In the genomic region with DNA sequence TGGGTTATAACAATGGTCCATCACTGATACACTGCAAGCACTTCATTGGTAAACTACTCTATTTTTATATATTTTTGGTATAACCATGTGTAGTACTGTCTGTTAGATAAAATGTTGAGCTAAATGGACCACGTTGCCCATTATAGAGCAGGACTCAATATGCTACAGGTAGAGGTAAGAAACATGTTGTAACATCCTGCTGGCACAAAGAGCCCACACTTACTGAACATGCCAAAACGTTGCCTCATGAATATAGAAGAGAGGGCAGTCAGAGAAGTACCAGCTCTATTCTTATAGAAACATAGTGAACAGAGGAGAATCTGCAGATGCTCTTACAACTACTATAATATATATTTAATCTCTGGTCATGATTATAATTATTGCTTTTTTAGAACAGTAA, we compare ENCODE assay signal across 19 cellular contexts.
"Had no signal": no experiment of that assay in that cellular context is flagged by ENCODE, and none has a peak within 500 bp of the region (broad histone marks: within the 10 kb centered on the region; RNA-seq: fewer than 3 reads in every experiment).

No MANE protein-coding gene starts in this region.

- H3K27ac ChIP-seq: coronary artery had no signal

- H3K27ac Mint-ChIP-seq: activated B cell treated with CpG ODN at 0.5 μM for 24 hours; activated CD4-positive, alpha-beta T cell treated with anti-CD3 and anti-CD28 coated beads, Interleukin-2, amount 10 ng/mL, durations not matched to agents 7 days and 5 days; activated naive CD4-positive, alpha-beta T cell treated with anti-CD3 and anti-CD28 coated beads for 36 hours; memory B cell; natural killer cell treated with Interleukin-12 subunit alpha and Interleukin-12 subunit beta and Interleukin-15 and Interleukin-18, amount 100 ng/mL, for 72 hours; stimulated activated naive CD8-positive, alpha-beta T cell treated with anti-CD3 and anti-CD28 coated beads, Interleukin-15, amount 100 ng/mL, for 72 hours; T-helper 1 cell treated with Interleukin-12 subunit alpha and Interleukin-12 subunit beta and Interleukin-4 antibody, amounts not matched to agents 30 μg/mL and 1 μg/mL, for 36 hours had no signal

- FAIRE-seq: TTC549 had no signal

- H3K4me1 ChIP-seq: vagina had no signal

- H3K27me3 ChIP-seq: vagina had no signal

- H3K4me3 ChIP-seq: coronary artery, thoracic aorta, vagina had no signal

- DNase-seq: activated B cell treated with CpG ODN at 0.5 μM for 24 hours; activated CD4-positive, alpha-beta T cell treated with anti-CD3 and anti-CD28 coated beads, Interleukin-2, amount 10 ng/mL, durations not matched to agents 7 days and 5 days; activated CD8-positive, alpha-beta memory T cell treated with anti-CD3 and anti-CD28 coated beads for 24 hours; activated naive CD4-positive, alpha-beta T cell treated with anti-CD3 and anti-CD28 coated beads for 36 hours; central memory CD4-positive, alpha-beta T cell; effector CD4-positive, alpha-beta T cell; hypothalamus; left cardiac atrium; occipital lobe; stimulated activated CD4-positive, alpha-beta T cell treated with anti-CD3 and anti-CD28 coated beads, Interleukin-15, amount 100 ng/mL, for 24 hours; stimulated activated CD4-positive, alpha-beta T cell treated with anti-CD3 and anti-CD28 coated beads, Interleukin-4, amount 100 ng/mL, for 4 hours; stimulated activated naive CD8-positive, alpha-beta T cell treated with anti-CD3 and anti-CD28 coated beads, Interleukin-15, amount 100 ng/mL, for 72 hours had no signal

- H3K9me3 ChIP-seq: thoracic aorta, vagina had no signal

- H3K9me3 Mint-ChIP-seq: activated B cell treated with CpG ODN at 0.5 μM for 24 hours; activated CD4-positive, alpha-beta T cell treated with anti-CD3 and anti-CD28 coated beads, Interleukin-2, amount 10 ng/mL, durations not matched to agents 7 days and 5 days; activated naive CD4-positive, alpha-beta T cell treated with anti-CD3 and anti-CD28 coated beads for 36 hours; memory B cell; natural killer cell treated with Interleukin-12 subunit alpha and Interleukin-12 subunit beta and Interleukin-15 and Interleukin-18, amount 100 ng/mL, for 72 hours; stimulated activated naive CD8-positive, alpha-beta T cell treated with anti-CD3 and anti-CD28 coated beads, Interleukin-15, amount 100 ng/mL, for 72 hours; T-helper 1 cell treated with Interleukin-12 subunit alpha and Interleukin-12 subunit beta and Interleukin-4 antibody, amounts not matched to agents 30 μg/mL and 1 μg/mL, for 36 hours had no signal

- H3K4me1 Mint-ChIP-seq: activated B cell treated with CpG ODN at 0.5 μM for 24 hours; activated CD4-positive, alpha-beta T cell treated with anti-CD3 and anti-CD28 coated beads, Interleukin-2, amount 10 ng/mL, durations not matched to agents 7 days and 5 days; memory B cell; stimulated activated naive CD8-positive, alpha-beta T cell treated with anti-CD3 and anti-CD28 coated beads, Interleukin-15, amount 100 ng/mL, for 72 hours had no signal

- H3K36me3 ChIP-seq: thoracic aorta, vagina had no signal

- H3K4me3 Mint-ChIP-seq: activated B cell treated with CpG ODN at 0.5 μM for 24 hours; activated CD4-positive, alpha-beta T cell treated with anti-CD3 and anti-CD28 coated beads, Interleukin-2, amount 10 ng/mL, durations not matched to agents 7 days and 5 days; activated naive CD4-positive, alpha-beta T cell treated with anti-CD3 and anti-CD28 coated beads for 36 hours; memory B cell; natural killer cell treated with Interleukin-12 subunit alpha and Interleukin-12 subunit beta and Interleukin-15 and Interleukin-18, amount 100 ng/mL, for 72 hours; stimulated activated naive CD8-positive, alpha-beta T cell treated with anti-CD3 and anti-CD28 coated beads, Interleukin-15, amount 100 ng/mL, for 72 hours; T-helper 1 cell treated with Interleukin-12 subunit alpha and Interleukin-12 subunit beta and Interleukin-4 antibody, amounts not matched to agents 30 μg/mL and 1 μg/mL, for 36 hours had no signal

- H3K36me3 Mint-ChIP-seq: memory B cell; natural killer cell treated with Interleukin-12 subunit alpha and Interleukin-12 subunit beta and Interleukin-15 and Interleukin-18, amount 100 ng/mL, for 72 hours had no signal
